In the genomic region with DNA sequence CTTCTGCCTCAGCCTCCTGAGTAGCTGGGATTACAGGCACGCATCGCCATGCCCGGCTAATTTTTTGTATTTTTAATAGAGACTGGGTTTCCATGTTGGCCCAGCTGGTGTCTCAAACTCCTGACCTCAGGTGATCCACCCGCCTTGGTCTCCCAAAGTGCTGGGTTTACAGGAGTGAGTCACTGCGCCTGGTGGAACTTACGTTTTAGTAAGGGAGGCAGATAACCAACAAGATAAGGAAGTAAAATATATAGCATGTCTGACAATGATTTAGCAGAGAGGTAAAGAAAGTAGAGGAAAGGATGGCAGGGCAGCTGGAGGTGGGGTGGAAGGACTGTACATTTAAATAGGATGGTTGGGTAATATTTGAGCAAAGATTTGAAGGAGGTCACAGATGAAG, we compare ENCODE assay signal across 23 cellular contexts. TPM values are rescaled to one million over a fixed set of nuclear protein-coding genes. Genes with fewer than 3 reads are reported as not detected.
DNase-seq lines count a peak whose midpoint lies in the region; ATAC-seq and TF ChIP-seq lines count a peak whose summit lies in the region.
"Had no signal": no experiment of that assay in that cellular context is flagged by ENCODE, and none has a peak within 500 bp of the region (broad histone marks: within the 10 kb centered on the region; RNA-seq: fewer than 3 reads in every experiment).

No MANE protein-coding gene starts in this region.

- TF ChIP-seq CTCF in left ventricle myocardium inferior (IDR thresholded peaks at IDR 0.05; ENCODE audit: borderline replicate concordance) (no peak), PC-3 (conservative IDR thresholded peaks at IDR 0.05; ENCODE audit: low read depth, low read length) (no peak), foreskin keratinocyte (conservative IDR thresholded peaks at IDR 0.05) (no peak), type B pancreatic cell (conservative IDR thresholded peaks at IDR 0.05) (no peak), GM13977 (IDR thresholded peaks at IDR 0.05; ENCODE audit: extremely low read depth, insufficient read depth, missing control alignments) (no peak)

- CTCF ChIA-PET in PC-3 (lab: Charles Lee) = no interaction called here

- H3K27ac ChIP-seq in left ventricle myocardium inferior (replicated peaks) (peak overlapping the region; percentile 77), PC-3 (ENCODE audit: low read length) (no peak overlapping the region), foreskin keratinocyte (no peak overlapping the region)
- H3K27ac ChIP-seq: neutrophil had no signal

- no peaks in the 10 kb centered on the region for H3K9me3 ChIP-seq in left ventricle myocardium inferior (replicated peaks)
- no peaks in the 10 kb centered on the region for H3K9me3 ChIP-seq in PC-3 (ENCODE audit: low read length)
- H3K9me3 ChIP-seq: BE2C, neutrophil had no signal

- no peaks in the 10 kb centered on the region for H4K20me1 ChIP-seq in PC-3 (ENCODE audit: low read length)

- no peaks in the 10 kb centered on the region for H3K27me3 Mint-ChIP-seq in type B pancreatic cell

- H3K4me1 Mint-ChIP-seq in type B pancreatic cell (ENCODE audit: unreplicated experiment) = peaks cover 22% of the 10 kb centered on the region
- H3K4me1 Mint-ChIP-seq: activated B cell treated with CpG ODN at 0.5 μM for 24 hours; activated T-helper 17 cell treated with anti-CD3 and anti-CD28 coated beads, Interleukin-2, amount 50 U/mL, for 72 hours; memory B cell had no signal

- H3K36me3 Mint-ChIP-seq in type B pancreatic cell = no peaks in the 10 kb centered on the region
- H3K36me3 Mint-ChIP-seq: activated naive CD4-positive, alpha-beta T cell treated with anti-CD3 and anti-CD28 coated beads, Interleukin-2, amount 50 U/mL, for 72 hours; memory B cell had no signal

- H3K4me3 ChIP-seq in left ventricle myocardium inferior (no peak overlapping the region), PC-3 (ENCODE audit: low read length) (no peak overlapping the region)

- no TSS peak for BruUV-seq in PC-3 (replicated peaks; lab: Mats Ljungman, UMichigan)

- no peak overlapping the region for H2AFZ ChIP-seq in PC-3 (ENCODE audit: low read length)

- POLR2A ChIA-PET in PC-3 (lab: Charles Lee; ENCODE audit: unreplicated experiment) = no interaction called here

- H3K9me3 Mint-ChIP-seq in type B pancreatic cell = no peaks in the 10 kb centered on the region
- H3K9me3 Mint-ChIP-seq: activated B cell treated with CpG ODN at 0.5 μM for 24 hours; activated naive CD4-positive, alpha-beta T cell treated with anti-CD3 and anti-CD28 coated beads, Interleukin-2, amount 50 U/mL, for 72 hours; activated T-helper 17 cell treated with anti-CD3 and anti-CD28 coated beads, Interleukin-2, amount 50 U/mL, for 72 hours; memory B cell had no signal

- ATAC-seq in Right ventricle myocardium superior (ENCODE audit: poor library complexity) (no peak), PC-3 (no peak), foreskin keratinocyte (peak; percentile 16), GM18873 (IDR thresholded peaks at IDR 0.05; ENCODE audit: low FRiP score, unreplicated experiment) (no peak)
- ATAC-seq: activated naive CD4-positive, alpha-beta T cell treated with anti-CD3 and anti-CD28 coated beads, Interleukin-2, amount 50 U/mL, for 72 hours; activated T-helper 17 cell treated with anti-CD3 and anti-CD28 coated beads, Interleukin-2, amount 50 U/mL, for 72 hours had no signal

- H3K4me1 ChIP-seq in left ventricle myocardium inferior = peaks cover 33% of the 10 kb centered on the region
- H3K4me1 ChIP-seq in PC-3 (ENCODE audit: insufficient read depth, low read length) = peaks cover 15% of the 10 kb centered on the region
- peaks cover 23% of the 10 kb centered on the region for H3K4me1 ChIP-seq in foreskin keratinocyte
- H3K4me1 ChIP-seq: BE2C had no signal

- H3K79me2 ChIP-seq in PC-3 (ENCODE audit: low read length) = no peaks in the 10 kb centered on the region

- H3K9me2 ChIP-seq in PC-3 (replicated peaks; ENCODE audit: low read length) = no peaks in the 10 kb centered on the region

- H3K4me3 Mint-ChIP-seq in type B pancreatic cell = no peak overlapping the region
- H3K4me3 Mint-ChIP-seq: activated B cell treated with CpG ODN at 0.5 μM for 24 hours; activated T-helper 17 cell treated with anti-CD3 and anti-CD28 coated beads, Interleukin-2, amount 50 U/mL, for 72 hours; memory B cell had no signal

- H3K4me2 ChIP-seq in PC-3 (ENCODE audit: low read length) = no peak overlapping the region

- in situ Hi-C loops in GM13977 (cut with MboI; ENCODE audit: low pct_unique_long_range_greater_than_20kb, low sequenced_read_pairs, unreplicated experiment) = no loop called here

- H3K36me3 ChIP-seq in left ventricle myocardium inferior (no peaks in the 10 kb centered on the region), PC-3 (ENCODE audit: low read depth, low read length) (no peaks in the 10 kb centered on the region)
- H3K36me3 ChIP-seq: BE2C, neutrophil had no signal

- no peak for DNase-seq in left ventricle myocardium inferior
- no peak for DNase-seq in Right ventricle myocardium superior
- peak; percentile 55 for DNase-seq in PC-3
- no peak for DNase-seq in foreskin keratinocyte
- no peak for DNase-seq in type B pancreatic cell (ENCODE audit: extremely low spot score, unreplicated experiment)
- DNase-seq in SHP77 treated with DMSO at 0.1 percent for 48 hours (lab: John Stamatoyannopoulos, UW) = no peak
- DNase-seq in GM13977 (ENCODE audit: low spot score) = no peak
- DNase-seq: activated B cell treated with CpG ODN at 0.5 μM for 24 hours, BE2C, caudate nucleus, dermis blood vessel endothelial cell, glutamatergic neuron, KBM-7, MV-4-11, NCI-H1694, NCI-H524 treated with DMSO at 0.1 percent for 48 hours, SW 1271 had no signal

- intact Hi-C loops in left ventricle myocardium inferior (cut with micrococcal nuclease) = no loop called here
- intact Hi-C loops in Right ventricle myocardium superior (cut with DNase I) = no loop called here
- intact Hi-C loops in PC-3 (cut with micrococcal nuclease) = no loop called here

- H3K27ac Mint-ChIP-seq in type B pancreatic cell = peak overlapping the region; percentile 15
- H3K27ac Mint-ChIP-seq: activated B cell treated with CpG ODN at 0.5 μM for 24 hours; activated naive CD4-positive, alpha-beta T cell treated with anti-CD3 and anti-CD28 coated beads, Interleukin-2, amount 50 U/mL, for 72 hours; activated T-helper 17 cell treated with anti-CD3 and anti-CD28 coated beads, Interleukin-2, amount 50 U/mL, for 72 hours; memory B cell had no signal

- H3K27me3 ChIP-seq in left ventricle myocardium inferior (ENCODE audit: low read depth) (no peaks in the 10 kb centered on the region), PC-3 (ENCODE audit: low read length) (no peaks in the 10 kb centered on the region), foreskin keratinocyte (no peaks in the 10 kb centered on the region)
- H3K27me3 ChIP-seq: BE2C, neutrophil had no signal

- no peaks in the 10 kb centered on the region for H3F3A ChIP-seq in PC-3 (ENCODE audit: low read length, unreplicated experiment)

- H3K9ac ChIP-seq in PC-3 (ENCODE audit: low read length) = no peak overlapping the region

RNA-seq across cellular contexts. Expression of a gene that starts 12.8 kb away (rescaled TPM):
- total RNA-seq in left ventricle myocardium inferior = 0.36 TPM
- 0.56 TPM for total RNA-seq in Right ventricle myocardium superior
- total RNA-seq in PC-3 (2014; rRNA removed) = not detected in 2 replicates
- total RNA-seq in foreskin keratinocyte = not detected in 2 replicates
- not detected in 2 replicates for polyA plus RNA-seq in foreskin keratinocyte
- total RNA-seq in type B pancreatic cell (ENCODE audit: low replicate concordance) = 0.53 and 0.59 TPM in 2 replicates
- total RNA-seq: activated B cell treated with CpG ODN at 0.5 μM for 24 hours; activated naive CD4-positive, alpha-beta T cell treated with anti-CD3 and anti-CD28 coated beads, Interleukin-2, amount 50 U/mL, for 72 hours; activated T-helper 17 cell treated with anti-CD3 and anti-CD28 coated beads, Interleukin-2, amount 50 U/mL, for 72 hours; dermis blood vessel endothelial cell; fibroblast of lung had no signal
- polyA plus RNA-seq: fibroblast of lung had no signal

RNA-seq across cellular contexts. Expression of a gene that starts 19.4 kb away (rescaled TPM):
- total RNA-seq in left ventricle myocardium inferior (154 TPM), Right ventricle myocardium superior (181 TPM), PC-3 (2014; rRNA removed) (54.7 and 60.4 TPM in 2 replicates), foreskin keratinocyte (34.6 and 42.2 TPM in 2 replicates), type B pancreatic cell (ENCODE audit: low replicate concordance) (33.6 and 50.9 TPM in 2 replicates)
- 42.1 and 50.9 TPM in 2 replicates for polyA plus RNA-seq in foreskin keratinocyte

RNA-seq across cellular contexts. Expression of a gene that starts 42.9 kb away (rescaled TPM):
- total RNA-seq in left ventricle myocardium inferior = 786 TPM
- total RNA-seq in Right ventricle myocardium superior = 853 TPM
- 1,280 and 1,322 TPM in 2 replicates for total RNA-seq in PC-3 (2014; rRNA removed)
- total RNA-seq in foreskin keratinocyte = 1,007 and 1,222 TPM in 2 replicates
- 607 and 798 TPM in 2 replicates for polyA plus RNA-seq in foreskin keratinocyte
- 880 and 1,082 TPM in 2 replicates for total RNA-seq in type B pancreatic cell (ENCODE audit: low replicate concordance)

RNA-seq across cellular contexts. Expression of a gene that starts 45.3 kb away (rescaled TPM):
- total RNA-seq in left ventricle myocardium inferior = 0.25 TPM
- total RNA-seq in Right ventricle myocardium superior = 0.43 TPM
- not detected in 2 replicates for total RNA-seq in PC-3 (2014; rRNA removed)
- total RNA-seq in foreskin keratinocyte = not detected in 2 replicates
- not detected in 2 replicates for polyA plus RNA-seq in foreskin keratinocyte
- not detected in 2 replicates for total RNA-seq in type B pancreatic cell (ENCODE audit: low replicate concordance)
- total RNA-seq: activated B cell treated with CpG ODN at 0.5 μM for 24 hours, fibroblast of lung had no signal
- polyA plus RNA-seq: fibroblast of lung had no signal

RNA-seq across cellular contexts. Expression of a gene that starts 53.4 kb away (rescaled TPM):
- total RNA-seq in left ventricle myocardium inferior = 20.2 TPM
- 19.4 TPM for total RNA-seq in Right ventricle myocardium superior
- 90.6 and 109 TPM in 2 replicates for total RNA-seq in PC-3 (2014; rRNA removed)
- total RNA-seq in foreskin keratinocyte = 76.7 and 77.0 TPM in 2 replicates
- 72.9 and 79.6 TPM in 2 replicates for polyA plus RNA-seq in foreskin keratinocyte
- total RNA-seq in type B pancreatic cell (ENCODE audit: low replicate concordance) = 39.6 and 46.1 TPM in 2 replicates
